In the genomic region with DNA sequence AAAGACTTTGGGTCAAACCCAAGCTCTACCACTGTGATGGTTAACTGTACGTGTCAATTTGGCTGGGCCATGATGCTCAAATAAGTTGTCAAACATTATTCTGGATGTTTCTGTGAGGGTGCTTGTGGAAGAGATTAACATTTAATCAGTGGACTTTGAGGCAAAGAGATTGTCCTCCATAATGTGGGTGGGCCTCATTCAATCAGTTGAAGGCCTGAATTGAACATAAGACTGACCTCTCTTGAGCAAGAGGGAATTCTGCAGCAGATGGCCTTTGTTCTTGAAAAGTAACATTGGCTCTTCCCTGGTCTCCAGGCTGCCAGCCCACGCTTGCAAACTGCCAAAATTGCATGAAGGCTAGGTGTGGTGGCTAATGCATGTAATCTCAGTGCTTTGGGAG, we compare ENCODE assay signal across 27 cellular contexts.
"Had no signal": no experiment of that assay in that cellular context is flagged by ENCODE, and none has a peak within 500 bp of the region (broad histone marks: within the 10 kb centered on the region; RNA-seq: fewer than 3 reads in every experiment).

No MANE protein-coding gene starts in this region.

- DNase-seq: stimulated activated CD4-positive, alpha-beta T cell treated with anti-CD3 and anti-CD28 coated beads, Interleukin-2, amount 100 ng/mL, for 48 hours; stimulated activated CD4-positive, alpha-beta T cell treated with anti-CD3 and anti-CD28 coated beads, Interleukin-4, amount 100 ng/mL, for 1 hour; stimulated activated CD4-positive, alpha-beta T cell treated with anti-CD3 and anti-CD28 coated beads, Interleukin-4, amount 100 ng/mL, for 24 hours; stimulated activated CD4-positive, alpha-beta T cell treated with anti-CD3 and anti-CD28 coated beads, Interleukin-4, amount 100 ng/mL, for 4 hours; stimulated activated CD8-positive, alpha-beta memory T cell treated with anti-CD3 and anti-CD28 coated beads, Interleukin-4, amount 100 ng/mL, for 48 hours; stimulated activated naive B cell treated with anti-CD40 and anti-IgM and Interleukin-4, amounts not matched to agents 10 μg/mL and 1 μg/mL and 100 μg/mL, for 72 hours; stimulated activated naive CD4-positive, alpha-beta T cell; stimulated activated naive CD4-positive, alpha-beta T cell treated with Interleukin-2 at 50 U/mL for 16 hours; stimulated activated naive CD8-positive, alpha-beta T cell treated with anti-CD3 and anti-CD28 coated beads, Interleukin-15, amount 100 ng/mL, for 72 hours; stimulated activated naive CD8-positive, alpha-beta T cell treated with anti-CD3 and anti-CD28 coated beads, Interleukin-15, Interleukin-2, amounts not matched to agents 100 U/mL and 50 U/mL, for 24 hours; stomach; substantia nigra; testis; thyroid gland; tibial artery; transverse colon; trophoblast cell; upper lobe of left lung; upper lobe of right lung; uterus had no signal

- H3K4me1 ChIP-seq: stomach, suprapubic skin, testis, thyroid gland, tibial artery, tibial nerve, transverse colon, upper lobe of left lung, upper lobe of right lung, uterus, vagina had no signal

- H3K27me3 ChIP-seq: stomach, suprapubic skin, testis, thyroid gland, tibial artery, tibial nerve, transverse colon, upper lobe of left lung, upper lobe of right lung, uterus, vagina had no signal

- H3K27ac ChIP-seq: stomach, suprapubic skin, testis, thoracic aorta, thyroid gland, tibial artery, tibial nerve, transverse colon, upper lobe of left lung, upper lobe of right lung, uterus, vagina had no signal

- H3K36me3 ChIP-seq: stomach, suprapubic skin, thoracic aorta, thyroid gland, tibial artery, tibial nerve, transverse colon, upper lobe of left lung, upper lobe of right lung, uterus, vagina had no signal

- H3K4me3 ChIP-seq: stomach, suprapubic skin, testis, thoracic aorta, thyroid gland, tibial artery, tibial nerve, transverse colon, upper lobe of left lung, upper lobe of right lung, uterus, vagina had no signal

- ATAC-seq: stimulated activated effector memory CD8-positive, alpha-beta T cell treated with anti-CD3 and anti-CD28 coated beads, Interleukin-12 subunit alpha, Interleukin-12 subunit beta, amount 100 ng/mL, for 72 hours; stimulated activated memory B cell treated with anti-CD40 and anti-IgM and Interleukin-4, amounts not matched to agents 10 μg/mL and 1 μg/mL and 100 μg/mL, for 72 hours; stimulated activated naive B cell treated with anti-CD40 and anti-IgM and Interleukin-4, amounts not matched to agents 10 μg/mL and 1 μg/mL and 100 μg/mL, for 72 hours; stimulated activated naive CD8-positive, alpha-beta T cell treated with anti-CD3 and anti-CD28 coated beads, Interleukin-15, amount 100 ng/mL, for 72 hours; stimulated activated naive CD8-positive, alpha-beta T cell treated with anti-CD3 and anti-CD28 coated beads, Interleukin-15, Interleukin-2, amounts not matched to agents 100 U/mL and 50 U/mL, for 24 hours; upper lobe of right lung had no signal

- H3K9me3 ChIP-seq: stomach, suprapubic skin, testis, thoracic aorta, thyroid gland, tibial artery, tibial nerve, transverse colon, upper lobe of left lung, upper lobe of right lung, uterus, vagina had no signal

- FAIRE-seq: urothelium cell line had no signal
